In the genomic region with DNA sequence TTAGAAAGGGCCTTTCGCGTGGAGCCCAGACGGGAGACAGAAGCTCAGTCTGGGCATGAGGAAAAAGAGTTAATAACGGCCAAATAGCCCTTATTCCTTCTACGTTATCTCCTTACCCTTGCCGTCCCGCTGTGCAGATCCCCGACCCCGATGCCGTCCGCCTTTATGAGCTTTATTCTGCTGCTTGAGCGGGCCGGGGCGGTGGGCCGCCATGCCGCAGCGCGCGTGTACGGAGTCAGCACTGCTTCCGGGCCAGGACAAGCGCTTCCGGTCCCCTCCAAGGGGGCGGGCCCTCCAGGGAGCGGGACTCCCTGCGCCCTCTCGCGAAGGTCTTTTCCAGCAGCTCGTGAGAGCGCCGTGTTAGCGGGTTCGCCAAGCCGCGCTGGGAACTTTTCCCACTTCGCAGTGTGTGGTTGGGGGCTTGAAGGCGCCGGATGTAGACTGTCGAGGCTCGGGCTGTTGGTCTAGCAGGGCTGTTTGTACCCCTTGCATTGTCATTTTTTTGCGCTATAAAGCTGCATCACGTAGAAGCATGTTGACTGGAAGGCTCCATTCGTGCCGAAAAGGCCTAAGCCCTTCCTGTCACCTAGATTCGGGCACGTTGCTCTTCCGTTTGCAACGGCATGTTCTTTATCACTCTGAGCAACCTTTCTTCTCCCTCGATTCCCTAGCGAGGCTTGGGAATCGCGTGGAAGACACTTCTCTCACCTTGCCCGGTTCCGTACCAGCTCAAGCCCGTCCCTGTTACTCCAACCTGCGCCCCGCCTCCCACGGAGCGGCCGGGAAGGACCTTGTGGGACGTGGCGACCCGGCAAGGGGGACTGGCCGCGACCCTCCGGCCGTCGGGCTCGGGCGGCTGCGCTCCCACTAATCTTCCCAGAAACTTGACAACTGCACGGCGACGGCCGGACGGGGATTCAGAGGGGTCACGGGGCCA, we compare ENCODE assay signal across 1 cellular context.
TF ChIP-seq lines count a peak whose summit lies in the region.

Gene TSR1 (minus strand): TSS at position 243 of the 937 bp plus-strand sequence. CDS start 30 bp downstream, at position 213.

TF ChIP-seq in HepG2, 621 proteins besides CTCF, POLR2A, EP300 and RAD21 (continued from another document and continues in another):
- TF ChIP-seq ZNF580 (CRISPR knock-in tag; IDR thresholded peaks at IDR 0.05; ENCODE audit: borderline replicate concordance, low read depth), result peak; percentile 90
- 0 out of 2 replicates have a peak, but pooled peaks have one; percentile 33 for TF ChIP-seq ZNF616 (CRISPR knock-in tag; IDR thresholded peaks at IDR 0.05; ENCODE audit: low read depth)
- 0 out of 2 replicates have a peak, but pooled peaks have one; percentile 56 for TF ChIP-seq SRY (CRISPR knock-in tag; IDR thresholded peaks at IDR 0.05)
- TF ChIP-seq ZNF44 (CRISPR knock-in tag; IDR thresholded peaks at IDR 0.05), result peak; percentile 79; the same call in 1 of the 2 replicates
- peak; percentile 80 for TF ChIP-seq ZNF547 (CRISPR knock-in tag; IDR thresholded peaks at IDR 0.05)
- no peak for TF ChIP-seq ZNF724P (CRISPR knock-in tag; IDR thresholded peaks at IDR 0.05; ENCODE audit: borderline replicate concordance)
- TF ChIP-seq ZSCAN25 (CRISPR knock-in tag; IDR thresholded peaks at IDR 0.05), result peak; percentile 15; the same call in 1 of the 2 replicates
- TF ChIP-seq ZNF543 (CRISPR knock-in tag; IDR thresholded peaks at IDR 0.05), result peak; percentile 80
- TF ChIP-seq ZNF878 (CRISPR knock-in tag; IDR thresholded peaks at IDR 0.05), result 0 out of 2 replicates have a peak, but pooled peaks have one; percentile 66
- TF ChIP-seq HOXA5 (CRISPR knock-in tag; IDR thresholded peaks at IDR 0.05), result peak; percentile 43; the same call in 1 of the 2 replicates
- no peak for TF ChIP-seq MYNN (CRISPR knock-in tag; IDR thresholded peaks at IDR 0.05; ENCODE audit: low read depth)
- peak; percentile 96; the same call in 1 of the 2 replicates for TF ChIP-seq ZNF713 (CRISPR knock-in tag; IDR thresholded peaks at IDR 0.05)
- peak; percentile 89; the same call in 1 of the 2 replicates for TF ChIP-seq DZIP1 (CRISPR knock-in tag; IDR thresholded peaks at IDR 0.05)
- TF ChIP-seq MEIS1 (CRISPR knock-in tag; IDR thresholded peaks at IDR 0.05; ENCODE audit: borderline replicate concordance), result no peak
- peak; percentile 44; the same call in 1 of the 2 replicates for TF ChIP-seq CSRNP1 (CRISPR knock-in tag; IDR thresholded peaks at IDR 0.05)
- TF ChIP-seq ESRRA (CRISPR knock-in tag; IDR thresholded peaks at IDR 0.05; ENCODE audit: low read depth), result no peak
- TF ChIP-seq PBX3 (CRISPR knock-in tag; IDR thresholded peaks at IDR 0.05; ENCODE audit: borderline replicate concordance), result 0 out of 2 replicates have a peak, but pooled peaks have one; percentile 9
- no peak for TF ChIP-seq ZNF20 (CRISPR knock-in tag; IDR thresholded peaks at IDR 0.05)
- peak; percentile 21; the same call in 1 of the 2 replicates for TF ChIP-seq FOXK1 (CRISPR knock-in tag; IDR thresholded peaks at IDR 0.05; ENCODE audit: borderline replicate concordance, low read depth)
- TF ChIP-seq ZFY (CRISPR knock-in tag; IDR thresholded peaks at IDR 0.05), result peak; percentile 93
- TF ChIP-seq ZIK1 (CRISPR knock-in tag; IDR thresholded peaks at IDR 0.05; ENCODE audit: borderline replicate concordance, low read depth), result peak; percentile 92
- TF ChIP-seq HNRNPK (IDR thresholded peaks at IDR 0.05; ENCODE audit: low read depth, low read length, poor library complexity, severe bottlenecking), result no peak
- TF ChIP-seq ZNF687 (CRISPR knock-in tag; IDR thresholded peaks at IDR 0.05), result peak; percentile 98
- TF ChIP-seq ZNF850 (CRISPR knock-in tag; conservative IDR thresholded peaks at IDR 0.05), result no peak
- peak; percentile 62 for TF ChIP-seq ZMYM4 (CRISPR knock-in tag; IDR thresholded peaks at IDR 0.05)
- no peak for TF ChIP-seq HMG20B (CRISPR knock-in tag; conservative IDR thresholded peaks at IDR 0.05)
- TF ChIP-seq TBP (CRISPR knock-in tag; IDR thresholded peaks at IDR 0.05), result 0 out of 2 replicates have a peak, but pooled peaks have one; percentile 10
- TF ChIP-seq ZNF883 (CRISPR knock-in tag; IDR thresholded peaks at IDR 0.05; ENCODE audit: not compliant biosample characterization), result peak; percentile 56
- peak; percentile 33; the same call in 1 of the 2 replicates for TF ChIP-seq IRF2 (CRISPR knock-in tag; IDR thresholded peaks at IDR 0.05)
- no peak for TF ChIP-seq NR1H2 (CRISPR knock-in tag; IDR thresholded peaks at IDR 0.05; ENCODE audit: borderline replicate concordance, low read depth)
- peak; percentile 78 for TF ChIP-seq ZSCAN31 (CRISPR knock-in tag; IDR thresholded peaks at IDR 0.05; ENCODE audit: low read depth)
- TF ChIP-seq IRX3 (CRISPR knock-in tag; IDR thresholded peaks at IDR 0.05; ENCODE audit: borderline replicate concordance, low read depth), result peak; percentile 53; the same call in 1 of the 2 replicates
- TF ChIP-seq, protein P1, sequence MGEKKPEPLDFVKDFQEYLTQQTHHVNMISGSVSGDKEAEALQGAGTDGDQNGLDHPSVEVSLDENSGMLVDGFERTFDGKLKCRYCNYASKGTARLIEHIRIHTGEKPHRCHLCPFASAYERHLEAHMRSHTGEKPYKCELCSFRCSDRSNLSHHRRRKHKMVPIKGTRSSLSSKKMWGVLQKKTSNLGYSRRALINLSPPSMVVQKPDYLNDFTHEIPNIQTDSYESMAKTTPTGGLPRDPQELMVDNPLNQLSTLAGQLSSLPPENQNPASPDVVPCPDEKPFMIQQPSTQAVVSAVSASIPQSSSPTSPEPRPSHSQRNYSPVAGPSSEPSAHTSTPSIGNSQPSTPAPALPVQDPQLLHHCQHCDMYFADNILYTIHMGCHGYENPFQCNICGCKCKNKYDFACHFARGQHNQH (CRISPR knock-in tag; IDR thresholded peaks at IDR 0.05), result peak; percentile 79
- peak; percentile 63 for TF ChIP-seq BHLHE40 (IDR thresholded peaks at IDR 0.05; ENCODE audit: low read length)
- TF ChIP-seq SSRP1 (CRISPR knock-in tag; IDR thresholded peaks at IDR 0.05), result no peak
- TF ChIP-seq ZFP82 (CRISPR knock-in tag; IDR thresholded peaks at IDR 0.05; ENCODE audit: borderline replicate concordance), result no peak
- peak; percentile 22; the same call in 1 of the 2 replicates for TF ChIP-seq ZBTB7B (CRISPR knock-in tag; IDR thresholded peaks at IDR 0.05)
- no peak for TF ChIP-seq CEBPB (IDR thresholded peaks at IDR 0.05; ENCODE audit: borderline replicate concordance, low read depth, low read length)
- TF ChIP-seq BCL6 (CRISPR knock-in tag; IDR thresholded peaks at IDR 0.05), result peak; percentile 56; the same call in 1 of the 2 replicates
- TF ChIP-seq FOXO1 (CRISPR knock-in tag; IDR thresholded peaks at IDR 0.05), result no peak
- TF ChIP-seq NCOA5 (CRISPR knock-in tag; IDR thresholded peaks at IDR 0.05), result no peak
- TF ChIP-seq, protein P2, sequence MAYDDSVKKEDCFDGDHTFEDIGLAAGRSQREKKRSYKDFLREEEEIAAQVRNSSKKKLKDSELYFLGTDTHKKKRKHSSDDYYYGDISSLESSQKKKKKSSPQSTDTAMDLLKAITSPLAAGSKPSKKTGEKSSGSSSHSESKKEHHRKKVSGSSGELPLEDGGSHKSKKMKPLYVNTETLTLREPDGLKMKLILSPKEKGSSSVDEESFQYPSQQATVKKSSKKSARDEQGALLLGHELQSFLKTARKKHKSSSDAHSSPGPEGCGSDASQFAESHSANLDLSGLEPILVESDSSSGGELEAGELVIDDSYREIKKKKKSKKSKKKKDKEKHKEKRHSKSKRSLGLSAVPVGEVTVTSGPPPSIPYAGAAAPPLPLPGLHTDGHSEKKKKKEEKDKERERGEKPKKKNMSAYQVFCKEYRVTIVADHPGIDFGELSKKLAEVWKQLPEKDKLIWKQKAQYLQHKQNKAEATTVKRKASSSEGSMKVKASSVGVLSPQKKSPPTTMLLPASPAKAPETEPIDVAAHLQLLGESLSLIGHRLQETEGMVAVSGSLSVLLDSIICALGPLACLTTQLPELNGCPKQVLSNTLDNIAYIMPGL (CRISPR knock-in tag; IDR thresholded peaks at IDR 0.05; ENCODE audit: borderline replicate concordance in 1 of 2, low read depth in 1 of 2), result peak; percentile 64; a peak in 3 of 4 replicates
- TF ChIP-seq CREBL2 (CRISPR knock-in tag; IDR thresholded peaks at IDR 0.05; ENCODE audit: borderline replicate concordance), result peak; percentile 52; the same call in 1 of the 2 replicates
- TF ChIP-seq, protein P3, sequence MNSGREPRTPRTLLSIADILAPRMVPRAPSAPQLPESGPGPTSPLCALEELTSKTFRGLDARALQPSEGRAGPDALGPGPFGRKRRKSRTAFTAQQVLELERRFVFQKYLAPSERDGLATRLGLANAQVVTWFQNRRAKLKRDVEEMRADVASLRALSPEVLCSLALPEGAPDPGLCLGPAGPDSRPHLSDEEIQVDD (CRISPR knock-in tag; IDR thresholded peaks at IDR 0.05; ENCODE audit: borderline replicate concordance), result peak; percentile 64; the same call in 1 of the 2 replicates
